Comparison of ENCODE assay signal across 8 cellular contexts in the genomic region with DNA sequence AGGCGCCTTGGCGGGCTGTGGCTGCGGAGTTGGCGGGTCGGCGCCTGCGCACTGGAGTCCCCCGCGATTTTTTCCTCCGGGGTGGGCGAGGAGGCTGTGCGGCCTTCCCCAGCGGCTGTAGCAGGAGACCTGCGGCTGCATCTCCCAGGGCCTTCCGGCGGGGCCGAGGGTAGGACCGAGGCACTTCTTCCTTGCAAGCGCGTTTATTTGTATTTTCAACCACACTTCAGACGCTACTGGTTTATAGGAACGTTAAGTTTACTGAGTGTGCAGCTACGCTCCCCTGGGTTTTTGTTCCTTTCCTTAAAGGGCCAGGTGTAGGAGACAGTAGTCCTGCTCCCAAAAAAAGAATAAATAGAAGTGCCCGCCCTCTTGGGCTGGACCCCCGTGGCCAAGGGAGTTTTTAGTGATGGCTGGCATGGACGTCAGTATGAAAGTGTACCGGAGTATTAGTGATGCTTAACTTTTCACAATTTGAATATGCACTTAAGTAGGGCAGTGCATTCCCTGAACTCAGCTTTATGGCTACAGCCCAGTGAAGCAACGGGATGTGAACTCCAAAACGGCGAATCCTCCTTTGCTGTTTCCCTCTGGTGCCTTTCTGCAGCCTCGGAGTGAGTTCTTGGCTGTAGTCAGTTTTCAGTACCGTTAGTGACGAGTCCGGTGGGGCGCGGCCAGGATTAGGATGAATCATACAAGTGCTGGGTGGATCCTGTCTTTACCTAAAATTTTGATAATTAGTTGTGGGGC. TPM values are rescaled to one million over a fixed set of nuclear protein-coding genes. Genes with fewer than 3 reads are reported as not detected.
DNase-seq lines count a peak whose midpoint lies in the region; ATAC-seq and TF ChIP-seq lines count a peak whose summit lies in the region.

No MANE protein-coding gene starts in this region.

- peak in 1 of 2 donors; percentile 5 for TF ChIP-seq POLR2A in Peyer's patch (IDR thresholded peaks at IDR 0.05)

- CTCF ChIA-PET in naive thymus-derived CD4-positive, alpha-beta T cell (lab: Charles Lee) = interaction anchor here (0.8 kb wide), 1 partner anchor 24 kb away, joined by 3 read pairs; no protein-coding TSS in a partner anchor

- H3K27ac ChIP-seq in Peyer's patch = peak overlapping the region; percentile 77 to 94 (median 86)
- peak overlapping the region; percentile 89 for H3K27ac ChIP-seq in naive thymus-derived CD4-positive, alpha-beta T cell (ENCODE audit: low read depth, low read length)

- H3K36me3 Mint-ChIP-seq in naive thymus-derived CD4-positive, alpha-beta T cell = peaks cover 0 to 22% (median 3%) of the 10 kb centered on the region in 5 donors
- H3K36me3 Mint-ChIP-seq in stimulated activated memory B cell treated with anti-CD40 and anti-IgM and Interleukin-4, amounts not matched to agents 10 μg/mL and 1 μg/mL and 100 μg/mL, for 72 hours = peaks cover 25% of the 10 kb centered on the region

- peaks cover 30 to 58% (median 43%) of the 10 kb centered on the region in 7 donors for H3K4me1 Mint-ChIP-seq in naive thymus-derived CD4-positive, alpha-beta T cell
- peaks cover 41% of the 10 kb centered on the region for H3K4me1 Mint-ChIP-seq in stimulated activated memory B cell treated with anti-CD40 and anti-IgM and Interleukin-4, amounts not matched to agents 10 μg/mL and 1 μg/mL and 100 μg/mL, for 72 hours

- peaks cover 0 to 29% (median 14%) of the 10 kb centered on the region in 4 donors for H3K4me1 ChIP-seq in Peyer's patch
- H3K4me1 ChIP-seq in naive thymus-derived CD4-positive, alpha-beta T cell (ENCODE audit: control insufficient read depth in 2 of 2, insufficient read depth in 2 of 2, low read length in 2 of 2) = peaks cover 10 to 20% of the 10 kb centered on the region in 2 donors

- no peak for TF ChIP-seq CTCF in Peyer's patch (IDR thresholded peaks at IDR 0.05)

- no peaks in the 10 kb centered on the region for H3K27me3 ChIP-seq in Peyer's patch
- H3K27me3 ChIP-seq in naive thymus-derived CD4-positive, alpha-beta T cell (ENCODE audit: control insufficient read depth in 2 of 2, insufficient read depth in 2 of 2, low read length in 2 of 2) = no peaks in the 10 kb centered on the region

- peak overlapping the region; percentile 64 to 91 (median 73) for H3K4me3 ChIP-seq in Peyer's patch
- peak overlapping the region; percentile 94 for H3K4me3 ChIP-seq in naive thymus-derived CD4-positive, alpha-beta T cell (ENCODE audit: low read length)

- peaks cover 0 to 6% (median 0%) of the 10 kb centered on the region in 11 donors for H3K9me3 Mint-ChIP-seq in naive thymus-derived CD4-positive, alpha-beta T cell
- H3K9me3 Mint-ChIP-seq in stimulated activated memory B cell treated with anti-CD40 and anti-IgM and Interleukin-4, amounts not matched to agents 10 μg/mL and 1 μg/mL and 100 μg/mL, for 72 hours = no peaks in the 10 kb centered on the region

- intact Hi-C loops in naive thymus-derived CD4-positive, alpha-beta T cell (cut with micrococcal nuclease) = loop anchor here (2.0 to 5.0 kb wide), 8 partner anchors 41 to 1749 kb away; a partner anchor contains a TSS

- peak overlapping the region; percentile 92 to 100 (median 96) for H3K4me3 Mint-ChIP-seq in naive thymus-derived CD4-positive, alpha-beta T cell
- H3K4me3 Mint-ChIP-seq in stimulated activated memory B cell treated with anti-CD40 and anti-IgM and Interleukin-4, amounts not matched to agents 10 μg/mL and 1 μg/mL and 100 μg/mL, for 72 hours = peak overlapping the region; percentile 87

- no peaks in the 10 kb centered on the region for H3K36me3 ChIP-seq in Peyer's patch
- peaks cover 0 to 4% (median 0%) of the 10 kb centered on the region in 3 experiments for H3K36me3 ChIP-seq in naive thymus-derived CD4-positive, alpha-beta T cell (ENCODE audit: control insufficient read depth in 2 of 3, insufficient read depth in 3 of 3, low read length in 3 of 3)

- POLR2A ChIA-PET in naive thymus-derived CD4-positive, alpha-beta T cell (lab: Charles Lee) = interaction anchor here (0.7 to 2.1 kb wide), 6 partner anchors 13 to 1594 kb away, joined by 3 to 16 read pairs (median 4); a partner anchor contains a TSS

- DNase-seq in CD1c-positive myeloid dendritic cell (ENCODE audit: extremely low spot score) = peak; percentile 97
- peak; percentile 86 for DNase-seq in HPDE6-E6E7 (ENCODE audit: extremely low spot score)
- peak; percentile 64 to 96 (median 93) for DNase-seq in Peyer's patch
- peak; percentile 87 to 92 for DNase-seq in activated T-helper 1 cell treated with anti-CD3 and anti-CD28 coated beads, Interleukin-2, amount 50 U/mL, for 16 hours (ENCODE audit: low read depth in 1 of 2, low spot score in 1 of 2)
- DNase-seq in fibroblast of gingiva (ENCODE audit: low read depth) = peak; percentile 72
- peak in 3 of 9 donors; percentile 85 to 98 (median 92) for DNase-seq in naive thymus-derived CD4-positive, alpha-beta T cell

- no peaks in the 10 kb centered on the region for H3K27me3 Mint-ChIP-seq in naive thymus-derived CD4-positive, alpha-beta T cell
- H3K27me3 Mint-ChIP-seq in stimulated activated memory B cell treated with anti-CD40 and anti-IgM and Interleukin-4, amounts not matched to agents 10 μg/mL and 1 μg/mL and 100 μg/mL, for 72 hours = no peaks in the 10 kb centered on the region

- no peaks in the 10 kb centered on the region for H3K9me3 ChIP-seq in Peyer's patch
- no peaks in the 10 kb centered on the region for H3K9me3 ChIP-seq in naive thymus-derived CD4-positive, alpha-beta T cell (ENCODE audit: control insufficient read depth in 2 of 3, low read length in 3 of 3)

- peak; percentile 17 for ATAC-seq in GM19438 (IDR thresholded peaks at IDR 0.05; ENCODE audit: low read depth, unreplicated experiment)
- ATAC-seq in naive thymus-derived CD4-positive, alpha-beta T cell = peak; percentile 8
- peak; percentile 41 for ATAC-seq in stimulated activated memory B cell treated with anti-CD40 and anti-IgM and Interleukin-4, amounts not matched to agents 10 μg/mL and 1 μg/mL and 100 μg/mL, for 72 hours

- peak overlapping the region; percentile 87 to 99 (median 95) for H3K27ac Mint-ChIP-seq in naive thymus-derived CD4-positive, alpha-beta T cell
- H3K27ac Mint-ChIP-seq in stimulated activated memory B cell treated with anti-CD40 and anti-IgM and Interleukin-4, amounts not matched to agents 10 μg/mL and 1 μg/mL and 100 μg/mL, for 72 hours = peak overlapping the region; percentile 88

RNA-seq across cellular contexts. Expression of a gene that starts 1.0 kb away (rescaled TPM):
- 1 to 10 TPM; 2.7 to 7.4 (median 3.0) TPM for total RNA-seq in Peyer's patch
- total RNA-seq in naive thymus-derived CD4-positive, alpha-beta T cell = 10 to 100 TPM in 2 of 5 experiments, 1 to 10 TPM in 3; 3.2 to 50.2 (median 9.2) TPM
- polyA plus RNA-seq in naive thymus-derived CD4-positive, alpha-beta T cell = 1 to 10 TPM; 5.3 to 9.0 TPM

RNA-seq across cellular contexts. Expression of a gene that starts 18.7 kb away (rescaled TPM):
- total RNA-seq in Peyer's patch = 10 to 100 TPM; 13.6 to 31.4 (median 19.1) TPM
- total RNA-seq in naive thymus-derived CD4-positive, alpha-beta T cell = 10 to 100 TPM in 4 of 5 experiments, 1 to 10 TPM in 1; 8.9 to 18.1 (median 13.5) TPM
- 1 to 10 TPM; 6.1 to 6.8 TPM for polyA plus RNA-seq in naive thymus-derived CD4-positive, alpha-beta T cell
